In the genomic region with DNA sequence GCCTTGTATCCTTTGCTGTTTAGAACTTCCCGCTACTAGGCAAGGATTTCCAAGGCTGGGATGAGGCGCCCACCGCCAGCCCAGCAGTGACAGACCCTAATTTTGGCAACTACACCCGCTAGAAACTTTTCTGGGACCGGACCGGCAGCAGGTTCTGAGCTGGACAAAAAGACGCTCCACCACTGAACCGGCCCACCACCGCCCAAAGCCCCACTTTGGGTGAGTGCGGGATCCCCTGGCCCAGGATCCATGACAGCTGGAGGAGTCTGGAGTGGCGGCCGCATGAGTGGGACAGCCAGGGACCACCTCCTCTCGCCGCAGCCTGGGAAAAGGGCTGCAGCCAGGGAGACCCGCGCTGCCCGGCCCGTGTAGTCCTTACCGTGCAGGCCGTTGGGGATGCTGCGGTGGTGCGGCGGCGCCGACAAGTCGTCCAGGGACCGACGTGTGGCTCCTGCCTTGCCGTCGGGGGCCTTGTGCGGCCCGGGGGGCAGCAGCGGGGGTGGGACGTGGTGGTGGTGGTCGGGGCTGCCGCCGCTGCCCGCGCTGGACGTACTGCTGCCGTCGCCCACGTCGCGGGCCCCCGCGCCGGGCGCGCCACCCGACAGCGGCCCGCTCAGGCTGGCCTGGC, we compare ENCODE assay signal across 8 cellular contexts. TPM values are rescaled to one million over a fixed set of nuclear protein-coding genes. Genes with fewer than 3 reads are reported as not detected.
DNase-seq lines count a peak whose midpoint lies in the region; ATAC-seq and TF ChIP-seq lines count a peak whose summit lies in the region.

No MANE protein-coding gene starts in this region.

- H3K4me3 ChIP-seq in H7 (ENCODE audit: insufficient read depth, low read depth, low read length) (peak overlapping the region; percentile 64), retinal pigment epithelial cell (ENCODE audit: low read length) (peak overlapping the region; percentile 83)

- intact Hi-C loops in posterior vena cava (cut with DNase I), result loop anchor here in 1 of 2 donors (5.0 kb wide), 1 partner anchor 36 kb away; no protein-coding TSS in a partner anchor

- CTCF ChIA-PET in T-cell (lab: Charles Lee), result interaction anchor here in 1 of 2 donors (0.9 kb wide), 1 partner anchor 122 kb away, joined by 3 read pairs; the partner anchor contains the start of genes CCNK and SETD3

- POLR2A ChIA-PET in T-cell (lab: Charles Lee), result interaction anchor here in 1 of 2 donors (1.1 kb wide), 1 partner anchor 122 kb away, joined by 5 read pairs; the partner anchor contains the start of genes CCNK and SETD3

- H3K9me3 Mint-ChIP-seq in T-cell, result no peaks in the 10 kb centered on the region
- H3K9me3 Mint-ChIP-seq in glutamatergic neuron (ENCODE audit: unreplicated experiment), result peaks cover 11% of the 10 kb centered on the region

- H3K4me1 Mint-ChIP-seq in T-cell (peaks cover 34 to 46% (median 36%) of the 10 kb centered on the region in 3 donors), glutamatergic neuron (ENCODE audit: low read depth, unreplicated experiment) (peaks cover 38% of the 10 kb centered on the region)

- TF ChIP-seq CTCF in glutamatergic neuron (IDR thresholded peaks at IDR 0.05; ENCODE audit: partially characterized antibody, unreplicated experiment) (no peak), retinal pigment epithelial cell (conservative IDR thresholded peaks at IDR 0.05; ENCODE audit: low read depth, low read length) (no peak)

- peak overlapping the region; percentile 67 to 77 (median 70) for H3K4me3 Mint-ChIP-seq in T-cell
- peak overlapping the region; percentile 88 for H3K4me3 Mint-ChIP-seq in glutamatergic neuron (ENCODE audit: unreplicated experiment)

- no peaks in the 10 kb centered on the region for H3K36me3 Mint-ChIP-seq in T-cell
- H3K36me3 Mint-ChIP-seq in glutamatergic neuron (ENCODE audit: unreplicated experiment), result no peaks in the 10 kb centered on the region

- no peaks in the 10 kb centered on the region for H3K36me3 ChIP-seq in H7 (replicated peaks; ENCODE audit: control insufficient read depth, insufficient read depth, low read length)

- no peak overlapping the region for H3K27ac Mint-ChIP-seq in T-cell
- H3K27ac Mint-ChIP-seq in glutamatergic neuron (ENCODE audit: unreplicated experiment), result no peak overlapping the region

- peak; percentile 70 for DNase-seq in H7
- DNase-seq in T-cell, result peak in 1 of 34 experiments; percentile 14
- no peak for DNase-seq in glutamatergic neuron
- no peak for DNase-seq in retinal pigment epithelial cell (ENCODE audit: low read depth)
- DNase-seq in posterior vena cava (ENCODE audit: low spot score), result no peak
- no peak for DNase-seq in NCI-H526 treated with DMSO at 0.1 percent for 48 hours (lab: John Stamatoyannopoulos, UW)
- no peak for DNase-seq in NCI-H2196 (lab: John Stamatoyannopoulos, UW; ENCODE audit: unreplicated experiment)

- no peaks in the 10 kb centered on the region for H3K27me3 Mint-ChIP-seq in T-cell
- H3K27me3 Mint-ChIP-seq in glutamatergic neuron (ENCODE audit: unreplicated experiment), result peaks cover 10% of the 10 kb centered on the region

- peaks cover 23% of the 10 kb centered on the region for H3K27me3 ChIP-seq in H7 (ENCODE audit: control insufficient read depth, insufficient read depth, low read length)

- ATAC-seq in T-cell (replicated peaks in 1 of 4), result no peak
- ATAC-seq in GM21367 (IDR thresholded peaks at IDR 0.05; ENCODE audit: unreplicated experiment), result no peak

RNA-seq across cellular contexts. Expression of gene CCDC85C, which starts 1.1 kb away (rescaled TPM):
- 44.9 and 50.2 TPM in 2 replicates for total RNA-seq in H7 (2014; rRNA removed; shearing (Covaris generic))
- total RNA-seq in T-cell, result 10 to 100 TPM in 1 of 5 donors, 1 to 10 TPM in 4; 6.6 to 12.0 (median 9.1) TPM
- 32.3 TPM for total RNA-seq in glutamatergic neuron (ENCODE audit: unreplicated experiment)
- 10 to 100 TPM; 19.8 to 28.2 TPM for total RNA-seq in posterior vena cava

RNA-seq across cellular contexts. Expression of gene HHIPL1, which starts 42.0 kb away (rescaled TPM):
- total RNA-seq in H7 (2014; rRNA removed; shearing (Covaris generic)), result 2.2 and 3.4 TPM in 2 replicates
- total RNA-seq in T-cell (under 1 TPM; 0.05 to 0.35 (median 0.23) TPM), glutamatergic neuron (ENCODE audit: unreplicated experiment) (0.47 TPM), posterior vena cava (10 to 100 TPM; 10.9 to 11.6 TPM)
